22 cellular contexts compared by ENCODE assay signal in genomic region chr1:21603177-21604138, GRCh38.
"Had no signal": no experiment of that assay in that cellular context is flagged by ENCODE, and none has a peak within 500 bp of the region (broad histone marks: within the 10 kb centered on the region; RNA-seq: fewer than 3 reads in every experiment).

No MANE protein-coding gene starts in this region.

- ATAC-seq: activated CD8-positive, alpha-beta T cell treated with anti-CD3 and anti-CD28 coated beads for 36 hours; activated T-cell treated with anti-CD3 and anti-CD28 coated beads, Interleukin-2, amount 50 U/mL, for 72 hours; T-cell had no signal

- H3K4me1 ChIP-seq: breast epithelium had no signal

- H3K36me3 Mint-ChIP-seq: activated naive CD8-positive, alpha-beta T cell treated with anti-CD3 and anti-CD28 coated beads, Interleukin-2, amount 10 ng/mL, durations not matched to agents 7 days and 5 days; T-cell had no signal

- DNase-seq: activated CD4-positive, alpha-beta T cell treated with anti-CD3 and anti-CD28 coated beads for 4 hours; activated CD8-positive, alpha-beta memory T cell treated with anti-CD3 and anti-CD28 coated beads, Interleukin-2, amount 50 U/mL, for 4 hours; activated CD8-positive, alpha-beta T cell treated with anti-CD3 and anti-CD28 coated beads for 36 hours; activated naive CD4-positive, alpha-beta T cell treated with anti-CD3 and anti-CD28 coated beads, Interleukin-2, amount 50 U/mL, for 16 hours; activated naive CD8-positive, alpha-beta T cell treated with anti-CD3 and anti-CD28 coated beads, Interleukin-2, amount 10 ng/mL, durations not matched to agents 7 days and 5 days; activated T-cell treated with anti-CD3 and anti-CD28 coated beads, Interleukin-2, amount 50 U/mL, for 72 hours; adrenal gland; anterior cingulate cortex; NCI-H1048; NCI-H146; NCI-H187 treated with DMSO at 0.1 percent for 48 hours; NCI-H2107; NCI-H345; NCI-H510A; NCI-H526 treated with DMSO at 0.1 percent for 48 hours; NCI-H82; SIG-M5; T-cell; T-helper 2 cell had no signal

- H3K27me3 Mint-ChIP-seq: activated naive CD8-positive, alpha-beta T cell treated with anti-CD3 and anti-CD28 coated beads, Interleukin-2, amount 10 ng/mL, durations not matched to agents 7 days and 5 days had no signal

- H3K9me3 Mint-ChIP-seq: activated CD8-positive, alpha-beta T cell treated with anti-CD3 and anti-CD28 coated beads for 36 hours; activated naive CD8-positive, alpha-beta T cell treated with anti-CD3 and anti-CD28 coated beads, Interleukin-2, amount 10 ng/mL, durations not matched to agents 7 days and 5 days; activated T-cell treated with anti-CD3 and anti-CD28 coated beads, Interleukin-2, amount 50 U/mL, for 72 hours; central memory CD8-positive, alpha-beta T cell; T-cell had no signal

- H3K4me3 Mint-ChIP-seq: activated CD8-positive, alpha-beta T cell treated with anti-CD3 and anti-CD28 coated beads for 36 hours; activated naive CD8-positive, alpha-beta T cell treated with anti-CD3 and anti-CD28 coated beads, Interleukin-2, amount 10 ng/mL, durations not matched to agents 7 days and 5 days; activated T-cell treated with anti-CD3 and anti-CD28 coated beads, Interleukin-2, amount 50 U/mL, for 72 hours; central memory CD8-positive, alpha-beta T cell; T-cell had no signal

- H3K27ac ChIP-seq: breast epithelium, VCaP had no signal

- H3K36me3 ChIP-seq: adrenal gland, breast epithelium had no signal

- H3K27me3 ChIP-seq: adrenal gland, breast epithelium had no signal

- H3K27ac Mint-ChIP-seq: activated CD8-positive, alpha-beta T cell treated with anti-CD3 and anti-CD28 coated beads for 36 hours; activated naive CD8-positive, alpha-beta T cell treated with anti-CD3 and anti-CD28 coated beads, Interleukin-2, amount 10 ng/mL, durations not matched to agents 7 days and 5 days; activated T-cell treated with anti-CD3 and anti-CD28 coated beads, Interleukin-2, amount 50 U/mL, for 72 hours; T-cell had no signal

- H3K9me3 ChIP-seq: adrenal gland, breast epithelium had no signal

- H3K4me3 ChIP-seq: adrenal gland, breast epithelium had no signal
